Comparison of ENCODE assay signal across 17 cellular contexts in genomic region chr7:77338260-77338659, GRCh38.
DNase-seq lines count a peak whose midpoint lies in the region; TF ChIP-seq lines count a peak whose summit lies in the region.
"Had no signal": no experiment of that assay in that cellular context is flagged by ENCODE, and none has a peak within 500 bp of the region (broad histone marks: within the 10 kb centered on the region; RNA-seq: fewer than 3 reads in every experiment).

No MANE protein-coding gene starts in this region.

- H3K4me3 Mint-ChIP-seq in CD8-positive, alpha-beta memory T cell: peak overlapping the region in 3 of 7 donors; percentile 15 to 42 (median 16)
- H3K4me3 Mint-ChIP-seq: stimulated activated naive CD8-positive, alpha-beta T cell treated with anti-CD3 and anti-CD28 coated beads, Interleukin-15, amount 100 ng/mL, for 72 hours had no signal

- peaks cover 21 to 35% (median 30%) of the 10 kb centered on the region in 3 donors for H3K4me1 Mint-ChIP-seq in CD8-positive, alpha-beta memory T cell

- peaks cover 0 to 2% (median 0%) of the 10 kb centered on the region in 3 donors for H3K36me3 Mint-ChIP-seq in CD8-positive, alpha-beta memory T cell

- H3K27ac ChIP-seq in CD8-positive, alpha-beta memory T cell (ENCODE audit: low read depth, low read length): no peak overlapping the region
- H3K27ac ChIP-seq in esophagus muscularis mucosa (replicated peaks in 1 of 4): peak overlapping the region in 3 of 4 donors; percentile 10 to 42 (median 41)
- H3K27ac ChIP-seq: C4-2B, coronary artery, WERI-Rb-1 had no signal

- H3K27ac Mint-ChIP-seq in CD8-positive, alpha-beta memory T cell: peak overlapping the region in 6 of 8 donors; percentile 5 to 79 (median 35)
- H3K27ac Mint-ChIP-seq: stimulated activated naive CD8-positive, alpha-beta T cell treated with anti-CD3 and anti-CD28 coated beads, Interleukin-15, amount 100 ng/mL, for 72 hours had no signal

- no peak for DNase-seq in CD8-positive, alpha-beta memory T cell
- DNase-seq in MV-4-11 (lab: John Stamatoyannopoulos, UW) (peak; percentile 71), esophagus muscularis mucosa (ENCODE audit: extremely low spot score) (no peak), pons (ENCODE audit: low spot score) (peak; percentile 42), cerebellar nuclear complex (lab: John Stamatoyannopoulos, UW) (no peak), DMS153 (lab: John Stamatoyannopoulos, UW) (no peak), HuH-7.5 (ENCODE audit: low spot score) (no peak)
- DNase-seq in activated CD4-positive, alpha-beta T cell treated with anti-CD3 and anti-CD28 coated beads, Interleukin-2, amount 50 U/mL, for 1 hour: no peak
- DNase-seq: activated naive CD4-positive, alpha-beta T cell; hypothalamus; NCI-H1436; NCI-H345; SK-N-SH; stimulated activated naive CD8-positive, alpha-beta T cell treated with anti-CD3 and anti-CD28 coated beads, Interleukin-15, amount 100 ng/mL, for 72 hours; WERI-Rb-1 had no signal

- CTCF ChIA-PET in CD8-positive, alpha-beta memory T cell (lab: Charles Lee): no interaction called here

- TF ChIP-seq EP300 in esophagus muscularis mucosa (IDR thresholded peaks at IDR 0.05): no peak

- H3K4me3 ChIP-seq in CD8-positive, alpha-beta memory T cell (ENCODE audit: low read length): no peak overlapping the region
- H3K4me3 ChIP-seq in esophagus muscularis mucosa: no peak overlapping the region
- H3K4me3 ChIP-seq: coronary artery had no signal

- H3K9me3 ChIP-seq in CD8-positive, alpha-beta memory T cell (ENCODE audit: low read length): no peaks in the 10 kb centered on the region
- no peaks in the 10 kb centered on the region for H3K9me3 ChIP-seq in esophagus muscularis mucosa
- H3K9me3 ChIP-seq: SK-N-SH had no signal

- TF ChIP-seq CTCF in esophagus muscularis mucosa (IDR thresholded peaks at IDR 0.05): no peak

- H3K27me3 Mint-ChIP-seq in CD8-positive, alpha-beta memory T cell: no peaks in the 10 kb centered on the region
- H3K27me3 Mint-ChIP-seq: stimulated activated naive CD8-positive, alpha-beta T cell treated with anti-CD3 and anti-CD28 coated beads, Interleukin-15, amount 100 ng/mL, for 72 hours had no signal

- H3K4me1 ChIP-seq in CD8-positive, alpha-beta memory T cell (ENCODE audit: insufficient read depth, low read length): peaks cover 18% of the 10 kb centered on the region
- peaks cover 6 to 38% (median 34%) of the 10 kb centered on the region in 4 donors for H3K4me1 ChIP-seq in esophagus muscularis mucosa

- POLR2A ChIA-PET in CD8-positive, alpha-beta memory T cell (lab: Charles Lee): no interaction called here

- WGBS in esophagus muscularis mucosa: 85% methylated on average over 4 of the region's 4 CpGs

- no peaks in the 10 kb centered on the region for H3K27me3 ChIP-seq in CD8-positive, alpha-beta memory T cell (ENCODE audit: insufficient read depth, low read length, poor library complexity, severe bottlenecking)
- no peaks in the 10 kb centered on the region for H3K27me3 ChIP-seq in esophagus muscularis mucosa

- H3K36me3 ChIP-seq in CD8-positive, alpha-beta memory T cell (ENCODE audit: insufficient read depth, low read length): no peaks in the 10 kb centered on the region
- H3K36me3 ChIP-seq in esophagus muscularis mucosa: no peaks in the 10 kb centered on the region
- H3K36me3 ChIP-seq: WERI-Rb-1 had no signal

- intact Hi-C loops in esophagus muscularis mucosa (cut with DNase I): no loop called here

- H3K9me3 Mint-ChIP-seq in CD8-positive, alpha-beta memory T cell: no peaks in the 10 kb centered on the region

- no peak for TF ChIP-seq POLR2A in esophagus muscularis mucosa (IDR thresholded peaks at IDR 0.05; ENCODE audit: low read depth)

Comparison
In these comparisons a context has a peak if more than half of its experiments do, and no peak if none do; other contexts are left out.
1. DNase-seq: peak in MV-4-11 (single experiment) and pons (single experiment); none in CD8-positive, alpha-beta memory T cell (0 of 5), esophagus muscularis mucosa (single experiment), cerebellar nuclear complex (0 of 2), DMS153 (single experiment), HuH-7.5 (single experiment) and activated CD4-positive, alpha-beta T cell treated with anti-CD3 and anti-CD28 coated beads, Interleukin-2, amount 50 U/mL, for 1 hour (single experiment).